In the genomic region with DNA sequence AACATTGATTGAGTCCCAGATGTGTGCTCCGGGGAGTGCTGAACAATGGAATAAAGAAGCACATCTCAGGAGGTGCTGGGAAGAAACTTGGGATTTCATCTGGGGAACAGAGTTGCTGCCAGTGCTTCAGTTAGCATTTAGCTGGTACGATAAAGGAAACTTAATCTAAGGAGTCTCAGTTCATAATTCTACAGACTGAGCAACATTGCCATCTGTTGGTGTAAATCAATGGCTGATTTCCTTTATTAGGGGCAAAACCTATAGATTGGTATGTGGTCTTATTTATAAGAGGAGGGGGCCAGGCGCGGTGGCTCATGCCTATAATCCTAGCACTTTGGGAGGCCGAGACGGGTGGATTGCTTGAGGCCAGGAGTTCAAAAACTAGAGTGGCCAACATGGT, we compare ENCODE assay signal across 19 cellular contexts. TPM values are rescaled to one million over a fixed set of nuclear protein-coding genes. Genes with fewer than 3 reads are reported as not detected.
DNase-seq lines count a peak whose midpoint lies in the region; ATAC-seq and TF ChIP-seq lines count a peak whose summit lies in the region.
"Had no signal": no experiment of that assay in that cellular context is flagged by ENCODE, and none has a peak within 500 bp of the region (broad histone marks: within the 10 kb centered on the region; RNA-seq: fewer than 3 reads in every experiment).

No MANE protein-coding gene starts in this region.

- H3K79me2 ChIP-seq in PC-9 (ENCODE audit: low read depth) (no peaks in the 10 kb centered on the region), neural progenitor cell (ENCODE audit: low read depth) (no peaks in the 10 kb centered on the region)

- H3K27me3 Mint-ChIP-seq in neural progenitor cell (ENCODE audit: insufficient read depth, low read depth): peaks cover 2% of the 10 kb centered on the region
- H3K27me3 Mint-ChIP-seq: activated CD4-positive, alpha-beta memory T cell treated with anti-CD3 and anti-CD28 coated beads, Interleukin-2, amount 10 ng/mL, durations not matched to agents 7 days and 5 days; activated naive CD8-positive, alpha-beta T cell treated with anti-CD3 and anti-CD28 coated beads, Interleukin-2, amount 10 ng/mL, durations not matched to agents 7 days and 5 days had no signal

- H3K9me3 Mint-ChIP-seq in neural progenitor cell: no peaks in the 10 kb centered on the region
- H3K9me3 Mint-ChIP-seq: activated CD4-positive, alpha-beta memory T cell treated with anti-CD3 and anti-CD28 coated beads, Interleukin-2, amount 10 ng/mL, durations not matched to agents 7 days and 5 days; activated naive CD8-positive, alpha-beta T cell treated with anti-CD3 and anti-CD28 coated beads, Interleukin-2, amount 10 ng/mL, durations not matched to agents 7 days and 5 days had no signal

- H3K9ac ChIP-seq in neural progenitor cell: no peak overlapping the region
- H3K9ac ChIP-seq: GM23248 had no signal

- H3K4me1 ChIP-seq in PC-9 (replicated peaks; ENCODE audit: insufficient read depth) (peaks cover 17% of the 10 kb centered on the region), neural progenitor cell (no peaks in the 10 kb centered on the region)
- H3K4me1 ChIP-seq: left lung, SJSA1 had no signal

- H3K27ac Mint-ChIP-seq in neural progenitor cell: peak overlapping the region; percentile 25
- H3K27ac Mint-ChIP-seq: activated CD4-positive, alpha-beta memory T cell treated with anti-CD3 and anti-CD28 coated beads, Interleukin-2, amount 10 ng/mL, durations not matched to agents 7 days and 5 days; activated naive CD8-positive, alpha-beta T cell treated with anti-CD3 and anti-CD28 coated beads, Interleukin-2, amount 10 ng/mL, durations not matched to agents 7 days and 5 days had no signal

- ATAC-seq in GM21723 (IDR thresholded peaks at IDR 0.05; ENCODE audit: unreplicated experiment) (no peak), GM19035 (IDR thresholded peaks at IDR 0.05; ENCODE audit: unreplicated experiment) (no peak), GM18907 (IDR thresholded peaks at IDR 0.05; ENCODE audit: unreplicated experiment) (no peak)
- ATAC-seq: left lung had no signal

- H3K36me3 ChIP-seq in BJ (ENCODE audit: control insufficient read depth, insufficient read depth, low read length) (no peaks in the 10 kb centered on the region), PC-9 (ENCODE audit: low read depth) (peaks cover 15% of the 10 kb centered on the region), neural progenitor cell (no peaks in the 10 kb centered on the region)
- H3K36me3 ChIP-seq: MG63, SJSA1 had no signal

- peaks cover 7% of the 10 kb centered on the region for H3K36me3 Mint-ChIP-seq in neural progenitor cell

- POLR2A ChIA-PET in BJ (lab: Charles Lee): no interaction called here
- POLR2A ChIA-PET in PC-9 (lab: Charles Lee; ENCODE audit: unreplicated experiment): no interaction called here

- BruUV-seq in PC-9 (replicated peaks; lab: Mats Ljungman, UMichigan): no TSS peak

- H4K20me1 ChIP-seq in PC-9 (ENCODE audit: insufficient read depth) (no peaks in the 10 kb centered on the region), neural progenitor cell (ENCODE audit: low read depth) (no peaks in the 10 kb centered on the region)

- H3K27me3 ChIP-seq in BJ (ENCODE audit: control insufficient read depth, insufficient read depth, low read length) (no peaks in the 10 kb centered on the region; the same call in 1 of the 2 replicates), PC-9 (ENCODE audit: insufficient read depth, low read depth) (no peaks in the 10 kb centered on the region), neural progenitor cell (no peaks in the 10 kb centered on the region)
- H3K27me3 ChIP-seq: left lung, MG63, SJSA1 had no signal

- no peak for DNase-seq in BJ (ENCODE audit: low read depth)
- DNase-seq in PC-9: no peak
- peak; percentile 24 for DNase-seq in dermis blood vessel endothelial cell
- no peak for DNase-seq in neural progenitor cell (ENCODE audit: low spot score)
- DNase-seq: activated CD4-positive, alpha-beta memory T cell treated with anti-CD3 and anti-CD28 coated beads, Interleukin-2, amount 10 ng/mL, durations not matched to agents 7 days and 5 days; activated naive CD8-positive, alpha-beta T cell treated with anti-CD3 and anti-CD28 coated beads, Interleukin-2, amount 10 ng/mL, durations not matched to agents 7 days and 5 days; C1 segment of cervical spinal cord; DMS53; GM23248; hypothalamus; left lung; MG63; NCI-H187; NCI-H510A treated with DMSO at 0.1 percent for 48 hours had no signal

- CTCF ChIA-PET in BJ (lab: Yijun Ruan, JAX): interaction anchor here (0.7 to 4.1 kb wide), 10 partner anchors 11 to 401 kb away, joined by 3 to 24 read pairs (median 5); a partner anchor contains a TSS
- CTCF ChIA-PET in PC-9 (lab: Charles Lee): interaction anchor here (0.7 kb wide), 1 partner anchor 9 kb away, joined by 3 read pairs; no protein-coding TSS in a partner anchor

- H3F3A ChIP-seq in PC-9 (ENCODE audit: insufficient read depth, low read depth) (peaks cover 29% of the 10 kb centered on the region), neural progenitor cell (ENCODE audit: low read depth) (no peaks in the 10 kb centered on the region)

- H3K4me3 ChIP-seq in BJ (ENCODE audit: low read depth, low read length) (no peak overlapping the region), PC-9 (no peak overlapping the region), neural progenitor cell (no peak overlapping the region)
- H3K4me3 ChIP-seq: GM23248, left lung, MG63, SJSA1 had no signal

- no peak overlapping the region for H2AFZ ChIP-seq in PC-9
- no peak overlapping the region for H2AFZ ChIP-seq in neural progenitor cell (replicated peaks)
- H2AFZ ChIP-seq: GM23248 had no signal

- H3K27ac ChIP-seq in PC-9: no peak overlapping the region
- no peak overlapping the region for H3K27ac ChIP-seq in neural progenitor cell
- H3K27ac ChIP-seq: GM23248, left lung, SJSA1 had no signal

- H3K4me2 ChIP-seq in PC-9: no peak overlapping the region
- no peak overlapping the region for H3K4me2 ChIP-seq in neural progenitor cell

- H3K4me1 Mint-ChIP-seq in neural progenitor cell: no peaks in the 10 kb centered on the region
- H3K4me1 Mint-ChIP-seq: activated CD4-positive, alpha-beta memory T cell treated with anti-CD3 and anti-CD28 coated beads, Interleukin-2, amount 10 ng/mL, durations not matched to agents 7 days and 5 days; activated naive CD8-positive, alpha-beta T cell treated with anti-CD3 and anti-CD28 coated beads, Interleukin-2, amount 10 ng/mL, durations not matched to agents 7 days and 5 days had no signal

- H3K9me2 ChIP-seq in PC-9 (ENCODE audit: insufficient read depth): no peaks in the 10 kb centered on the region

- H3K4me3 Mint-ChIP-seq in neural progenitor cell: no peak overlapping the region
- H3K4me3 Mint-ChIP-seq: activated CD4-positive, alpha-beta memory T cell treated with anti-CD3 and anti-CD28 coated beads, Interleukin-2, amount 10 ng/mL, durations not matched to agents 7 days and 5 days; activated naive CD8-positive, alpha-beta T cell treated with anti-CD3 and anti-CD28 coated beads, Interleukin-2, amount 10 ng/mL, durations not matched to agents 7 days and 5 days had no signal

- intact Hi-C loops in PC-9 (cut with micrococcal nuclease; ENCODE audit: unreplicated experiment): no loop called here

- TF ChIP-seq CTCF in BJ (IDR thresholded peaks at IDR 0.05; ENCODE audit: insufficient read depth, low read depth, low read length) (peak; percentile 30; the same call in 1 of the 2 replicates), PC-9 (conservative IDR thresholded peaks at IDR 0.05) (0 out of 2 replicates have a peak, but pooled peaks have one; percentile 24), neural progenitor cell (IDR thresholded peaks at IDR 0.05) (peak; percentile 31)

- no peaks in the 10 kb centered on the region for H3K9me3 ChIP-seq in PC-9 (ENCODE audit: insufficient read depth, low read depth)
- no peaks in the 10 kb centered on the region for H3K9me3 ChIP-seq in neural progenitor cell (ENCODE audit: low read depth)
- H3K9me3 ChIP-seq: left lung, MG63, SJSA1 had no signal

RNA-seq across cellular contexts. Expression of a gene that starts 8.9 kb away (rescaled TPM):
- polyA plus RNA-seq in BJ (2011; rRNA removed): not detected in 2 replicates
- not detected in 2 replicates for polyA minus RNA-seq in BJ (2011; rRNA and poly(A)+ RNA removed)
- total RNA-seq in PC-9 (2021) (6.2 and 6.3 TPM in 2 replicates), dermis blood vessel endothelial cell (not detected in 2 replicates), neural progenitor cell (ENCODE audit: low replicate concordance) (not detected in 2 replicates)
- total RNA-seq: activated CD4-positive, alpha-beta memory T cell treated with anti-CD3 and anti-CD28 coated beads, Interleukin-2, amount 10 ng/mL, durations not matched to agents 7 days and 5 days; activated naive CD8-positive, alpha-beta T cell treated with anti-CD3 and anti-CD28 coated beads, Interleukin-2, amount 10 ng/mL, durations not matched to agents 7 days and 5 days; GM23248; pulmonary artery endothelial cell; SJSA1 had no signal
- polyA plus RNA-seq: GM23248 had no signal

RNA-seq across cellular contexts. Expression of a gene that starts 20.5 kb away (rescaled TPM):
- polyA plus RNA-seq in BJ (2011; rRNA removed): 49.2 and 56.2 TPM in 2 replicates
- 24.1 and 45.8 TPM in 2 replicates for polyA minus RNA-seq in BJ (2011; rRNA and poly(A)+ RNA removed)
- total RNA-seq in PC-9 (2021) (25.0 and 30.9 TPM in 2 replicates), dermis blood vessel endothelial cell (40.5 and 43.4 TPM in 2 replicates), neural progenitor cell (ENCODE audit: low replicate concordance) (26.2 and 26.5 TPM in 2 replicates)

RNA-seq across cellular contexts. Expression of a gene that starts 52.1 kb away (rescaled TPM):
- 8.0 and 9.2 TPM in 2 replicates for polyA plus RNA-seq in BJ (2011; rRNA removed)
- polyA minus RNA-seq in BJ (2011; rRNA and poly(A)+ RNA removed): 6.3 and 9.0 TPM in 2 replicates
- total RNA-seq in PC-9 (2021) (22.1 and 26.8 TPM in 2 replicates), dermis blood vessel endothelial cell (10.2 and 14.2 TPM in 2 replicates), neural progenitor cell (ENCODE audit: low replicate concordance) (20.4 and 21.3 TPM in 2 replicates)
